Comparison of ENCODE assay signal across 15 cellular contexts in the genomic region with DNA sequence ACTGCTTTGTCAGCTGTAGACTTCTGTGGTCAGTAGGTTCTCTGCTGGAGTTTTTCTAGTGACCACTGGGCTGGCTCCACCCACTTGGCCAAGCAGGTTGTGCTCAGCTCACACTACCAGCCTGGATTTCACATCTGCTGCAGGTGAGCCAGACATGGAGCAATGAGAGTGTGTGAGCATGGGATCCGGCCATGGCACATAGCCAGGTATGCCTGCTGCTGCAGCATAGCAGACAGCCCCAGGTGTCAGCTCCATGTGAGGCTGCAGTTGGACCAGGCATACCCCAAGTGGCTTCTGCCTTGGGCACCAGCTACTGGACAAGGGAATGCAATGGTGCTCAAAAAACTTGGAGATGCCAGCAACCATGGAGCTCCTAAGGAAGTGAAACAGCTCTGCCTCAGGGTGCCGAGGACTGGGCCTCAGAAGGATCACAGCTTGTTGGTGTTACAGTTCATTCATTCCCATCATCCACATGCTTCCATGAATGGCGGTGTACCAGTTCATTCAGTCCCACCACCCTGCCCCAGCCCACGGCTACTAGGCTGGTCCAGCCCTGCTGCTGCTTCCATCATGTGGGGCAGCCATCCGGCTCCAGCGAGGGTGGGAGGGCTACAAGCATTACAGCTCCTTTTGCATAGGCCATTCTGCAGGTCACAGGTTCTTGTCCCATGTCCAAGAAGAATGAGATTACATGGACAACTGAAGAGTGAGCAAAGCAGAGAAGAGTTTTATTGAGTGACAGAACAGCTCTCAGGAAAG.
DNase-seq lines count a peak whose midpoint lies in the region; ATAC-seq, FAIRE-seq and TF ChIP-seq lines count a peak whose summit lies in the region.
"Had no signal": no experiment of that assay in that cellular context is flagged by ENCODE, and none has a peak within 500 bp of the region (broad histone marks: within the 10 kb centered on the region; RNA-seq: fewer than 3 reads in every experiment).

No MANE protein-coding gene starts in this region.

- H3K23ac ChIP-seq in H1 (ENCODE audit: insufficient read length) (no peak overlapping the region), neuronal stem cell (ENCODE audit: low read depth, low read length, poor library complexity) (no peak overlapping the region)

- H2BK15ac ChIP-seq in H1 (ENCODE audit: low read length) = no peak overlapping the region
- H2BK15ac ChIP-seq in neuronal stem cell (ENCODE audit: low read length) = no peak overlapping the region

- H3K27ac ChIP-seq in heart left ventricle = no peak overlapping the region
- H3K27ac ChIP-seq in H1 (ENCODE audit: low read depth, low read length) = no peak overlapping the region
- H3K27ac ChIP-seq in neuronal stem cell (replicated peaks; ENCODE audit: low read length) = no peak overlapping the region
- H3K27ac ChIP-seq: BLaER1 treated with 17β-estradiol and CSF1 and Interleukin-3, amounts not matched to agents 10 nM and 100 nM had no signal

- H3K56ac ChIP-seq in H1 (replicated peaks; ENCODE audit: insufficient read length, low read depth, low read length) = no peak overlapping the region

- no peak overlapping the region for H2BK20ac ChIP-seq in H1 (ENCODE audit: low read length)

- H3K27me3 ChIP-seq in heart left ventricle (no peaks in the 10 kb centered on the region), H1 (replicated peaks in 1 of 4; ENCODE audit: control insufficient read depth in 3 of 4, extremely low read depth in 1 of 4, insufficient read depth in 3 of 4, low read length in 3 of 4) (no peaks in the 10 kb centered on the region), neuronal stem cell (ENCODE audit: control insufficient read depth in 3 of 3, insufficient read depth in 3 of 3, low read depth in 1 of 3, low read length in 3 of 3) (no peaks in the 10 kb centered on the region)
- H3K27me3 ChIP-seq: BLaER1 treated with 17β-estradiol and CSF1 and Interleukin-3, amounts not matched to agents 10 nM and 100 nM had no signal

- intact Hi-C loops in Right ventricle myocardium inferior (cut with DNase I) = no loop called here
- intact Hi-C loops in heart left ventricle (cut with DNase I) = no loop called here

- no peak for TF ChIP-seq EP300 in H1 (IDR thresholded peaks at IDR 0.05; ENCODE audit: borderline replicate concordance in 1 of 2, low read depth in 2 of 2, low read length in 2 of 2)

- peak; percentile 55 for DNase-seq in Right ventricle myocardium inferior (ENCODE audit: missing footprints)
- DNase-seq in heart left ventricle = no peak
- DNase-seq in H1 (ENCODE audit: low read depth in 1 of 2, low spot score in 2 of 2) = no peak
- no peak for DNase-seq in neuronal stem cell (ENCODE audit: low spot score)
- DNase-seq in NOMO-1 treated with DMSO at 0.1 percent for 48 hours (lab: John Stamatoyannopoulos, UW; ENCODE audit: unreplicated experiment) = no peak
- no peak for DNase-seq in NCI-H2107 (lab: John Stamatoyannopoulos, UW)
- DNase-seq in amniotic stem cell (lab: John Stamatoyannopoulos, UW) = no peak
- DNase-seq: ACHN; CD4-positive, CD25-positive, alpha-beta regulatory T cell; DMS79; H7 had no signal

- CTCF ChIA-PET in H1 (lab: Charles Lee; ENCODE audit: partially characterized antibody) = no interaction called here

- H3K4me3 ChIP-seq in heart left ventricle = no peak overlapping the region
- no peak overlapping the region for H3K4me3 ChIP-seq in H1 (ENCODE audit: extremely low read depth in 1 of 4, insufficient read depth in 2 of 4, low read depth in 3 of 4, low read length in 4 of 4)
- H3K4me3 ChIP-seq in neuronal stem cell (ENCODE audit: low read length in 2 of 2) = peak overlapping the region in 1 of 2 donors; percentile 53
- H3K4me3 ChIP-seq: BLaER1 treated with 17β-estradiol and CSF1 and Interleukin-3, amounts not matched to agents 10 nM and 100 nM; GM12878 had no signal

- 65 to 93% (median 80%) methylated on average over 5 to 6 of the region's 6 CpGs for WGBS in heart left ventricle, 4 donors
- WGBS in H1 (ENCODE audit: extremely low coverage in 1 of 2, insufficient coverage in 1 of 2, insufficient read length in 1 of 2, insufficient replicate concordance in 2 of 2, low coverage in 1 of 2, low lambda C conversion rate in 2 of 2, missing lambda C conversion rate in 1 of 2), 2 experiments = 94% methylated on average over 6 of the region's 6 CpGs; no CpG with 5 or more reads in 1 of the 2 experiments
- no CpG with 5 or more reads among the region's 6 CpGs for WGBS in neuronal stem cell (ENCODE audit: extremely low coverage in 2 of 2, insufficient read length in 2 of 2, insufficient replicate concordance in 1 of 2), 2 donors

- H2BK12ac ChIP-seq in H1 (ENCODE audit: low read depth, low read length) = no peak overlapping the region
- no peak overlapping the region for H2BK12ac ChIP-seq in neuronal stem cell (ENCODE audit: low read length)

- H3K4me1 ChIP-seq in heart left ventricle (no peaks in the 10 kb centered on the region), H1 (replicated peaks in 1 of 4; ENCODE audit: control insufficient read depth in 3 of 4, insufficient read depth in 4 of 4, low read length in 3 of 4) (no peaks in the 10 kb centered on the region), neuronal stem cell (ENCODE audit: control insufficient read depth in 2 of 2, insufficient read depth in 1 of 2, low read depth in 1 of 2, low read length in 2 of 2) (no peaks in the 10 kb centered on the region)
- H3K4me1 ChIP-seq: BLaER1 treated with 17β-estradiol and CSF1 and Interleukin-3, amounts not matched to agents 10 nM and 100 nM had no signal

- ATAC-seq in Right ventricle myocardium inferior (no peak), heart left ventricle (no peak), HG03139 (IDR thresholded peaks at IDR 0.05; ENCODE audit: unreplicated experiment) (no peak)
- ATAC-seq: GM12878 had no signal

- H4K5ac ChIP-seq in H1 (ENCODE audit: insufficient read length, low read depth, low read length) = no peak overlapping the region

- no peak for TF ChIP-seq RAD21 in H1 (IDR thresholded peaks at IDR 0.05 in 1 of 2, conservative IDR thresholded peaks at IDR 0.05 in 1 of 2; ENCODE audit: low read depth in 2 of 2, low read length in 2 of 2)

- no peaks in the 10 kb centered on the region for H3K79me1 ChIP-seq in H1 (ENCODE audit: low read depth, low read length)
- no peaks in the 10 kb centered on the region for H3K79me1 ChIP-seq in neuronal stem cell (ENCODE audit: low read depth, low read length)

- H3K18ac ChIP-seq in H1 (ENCODE audit: extremely low read depth, low read length) (no peak overlapping the region), neuronal stem cell (ENCODE audit: low read length) (no peak overlapping the region)

- POLR2A ChIA-PET in H1 (lab: Charles Lee; ENCODE audit: partially characterized antibody) = no interaction called here

- 0 out of 2 replicates have a peak overlapping the region, but pooled peaks have one; percentile 32 for H2AFZ ChIP-seq in H1 (ENCODE audit: low read length)
- no peak overlapping the region for H2AFZ ChIP-seq in neuronal stem cell (ENCODE audit: low read length)

- H4K8ac ChIP-seq in H1 (ENCODE audit: extremely low read depth, insufficient read depth, low read length) = no peak overlapping the region; the same call in 1 of the 2 replicates
- peak overlapping the region; percentile 19 for H4K8ac ChIP-seq in neuronal stem cell (ENCODE audit: low read depth, low read length)

- H2AK5ac ChIP-seq in H1 (ENCODE audit: low read depth, low read length) (no peak overlapping the region), neuronal stem cell (ENCODE audit: low read depth, low read length) (no peak overlapping the region)

- no peaks in the 10 kb centered on the region for H4K20me1 ChIP-seq in H1 (replicated peaks in 1 of 2; ENCODE audit: control insufficient read depth in 1 of 2, insufficient read depth in 2 of 2, low read length in 2 of 2)
- H4K20me1 ChIP-seq: BLaER1 treated with 17β-estradiol and CSF1 and Interleukin-3, amounts not matched to agents 10 nM and 100 nM had no signal

- no peak for FAIRE-seq in H1 (lab: Jason Lieb, UNC)
- FAIRE-seq: GM12878, GM18507 had no signal

- no peak overlapping the region for H3K9ac ChIP-seq in H1 (replicated peaks in 1 of 4; ENCODE audit: extremely low read depth in 1 of 4, low read depth in 3 of 4, low read length in 3 of 4)
- no peak overlapping the region for H3K9ac ChIP-seq in neuronal stem cell (ENCODE audit: low read depth, low read length, poor library complexity)
- H3K9ac ChIP-seq: BLaER1 treated with 17β-estradiol and CSF1 and Interleukin-3, amounts not matched to agents 10 nM and 100 nM had no signal

- peaks cover 0 to 29% (median 4%) of the 10 kb centered on the region in 12 donors for H3K9me3 ChIP-seq in heart left ventricle
- no peaks in the 10 kb centered on the region for H3K9me3 ChIP-seq in H1 (ENCODE audit: insufficient read depth in 2 of 2, low read depth in 1 of 2, low read length in 1 of 2)
- peaks cover 0 to 3% of the 10 kb centered on the region in 2 donors for H3K9me3 ChIP-seq in neuronal stem cell (replicated peaks in 1 of 2; ENCODE audit: control insufficient read depth in 2 of 2, insufficient read depth in 1 of 2, low read depth in 1 of 2, low read length in 2 of 2)

- H2BK5ac ChIP-seq in H1 (ENCODE audit: low read depth, low read length) (no peak overlapping the region), neuronal stem cell (ENCODE audit: low read length) (no peak overlapping the region)

- H3K36me3 ChIP-seq in heart left ventricle (no peaks in the 10 kb centered on the region), H1 (ENCODE audit: control insufficient read depth in 2 of 4, insufficient read depth in 4 of 4, low read length in 3 of 4) (no peaks in the 10 kb centered on the region), neuronal stem cell (replicated peaks in 1 of 2; ENCODE audit: control insufficient read depth in 2 of 2, insufficient read depth in 2 of 2, low read length in 2 of 2) (no peaks in the 10 kb centered on the region)
- H3K36me3 ChIP-seq: BLaER1 treated with 17β-estradiol and CSF1 and Interleukin-3, amounts not matched to agents 10 nM and 100 nM had no signal

- H3K4me2 ChIP-seq in H1 (ENCODE audit: insufficient read depth in 1 of 2, low read depth in 2 of 2, low read length in 2 of 2) (no peak overlapping the region), neuronal stem cell (ENCODE audit: insufficient read depth, low read length, poor library complexity, severe bottlenecking) (no peak overlapping the region)
- H3K4me2 ChIP-seq: BLaER1 treated with 17β-estradiol and CSF1 and Interleukin-3, amounts not matched to agents 10 nM and 100 nM had no signal

- H4K91ac ChIP-seq in H1 (replicated peaks; ENCODE audit: insufficient read length, low read length) (no peak overlapping the region), neuronal stem cell (ENCODE audit: low read depth, low read length, poor library complexity) (peak overlapping the region; percentile 49)

- H3K14ac ChIP-seq in H1 (ENCODE audit: insufficient read length) = no peak overlapping the region
- no peak overlapping the region for H3K14ac ChIP-seq in neuronal stem cell (ENCODE audit: low read length)

- H3K79me2 ChIP-seq in H1 (ENCODE audit: control insufficient read depth in 1 of 2, insufficient read depth in 2 of 2, low read length in 2 of 2) = no peaks in the 10 kb centered on the region

- H3K4ac ChIP-seq in H1 (replicated peaks; ENCODE audit: insufficient read length, low read depth, low read length) (no peak overlapping the region), neuronal stem cell (ENCODE audit: low read length) (no peak overlapping the region)

- TF ChIP-seq CTCF in heart left ventricle (IDR thresholded peaks at IDR 0.05) (no peak), H1 (IDR thresholded peaks at IDR 0.05; ENCODE audit: control extremely low read depth in 1 of 3, insufficient read depth in 1 of 3, low read depth in 1 of 3, low read length in 3 of 3) (no peak)

- no peak overlapping the region for H2BK120ac ChIP-seq in H1 (replicated peaks; ENCODE audit: low read depth, low read length)
- no peak overlapping the region for H2BK120ac ChIP-seq in neuronal stem cell (ENCODE audit: low read depth, low read length)

- TF ChIP-seq POLR2A in heart left ventricle (IDR thresholded peaks at IDR 0.05) = no peak
- TF ChIP-seq POLR2A in H1 (IDR thresholded peaks at IDR 0.05; ENCODE audit: control extremely low read depth in 1 of 2, low read depth in 2 of 2, low read length in 2 of 2) = no peak

- no peaks in the 10 kb centered on the region for H3K23me2 ChIP-seq in H1 (ENCODE audit: low read depth, low read length)
